ENCODE assay signal across 1 cellular context in genomic region chr6:73299171-73300073, GRCh38.
TF ChIP-seq lines count a peak whose summit lies in the region.

No MANE protein-coding gene starts in this region.

TF ChIP-seq in H1, 55 proteins besides CTCF, POLR2A, EP300 and RAD21 (continued from another document):
- TF ChIP-seq CHD1 (IDR thresholded peaks at IDR 0.05; ENCODE audit: low read depth, low read length) = no peak
